In genomic region chr21:42480736-42481135, GRCh38 we compare ENCODE assay signal across 20 cellular contexts. TPM values are rescaled to one million over a fixed set of nuclear protein-coding genes. Genes with fewer than 3 reads are reported as not detected.
"Had no signal": no experiment of that assay in that cellular context is flagged by ENCODE, and none has a peak within 500 bp of the region (broad histone marks: within the 10 kb centered on the region; RNA-seq: fewer than 3 reads in every experiment).

No MANE protein-coding gene starts in this region.

- DNase-seq: Kasumi-1, MM.1S, NCI-H1092 treated with DMSO at 0.1 percent for 48 hours, NCI-H1436, NCI-H187, NCI-H2029, NCI-H2081 treated with DMSO at 0.1 percent for 48 hours, NCI-H2171, NCI-H226, NCI-H446, NCI-H524, NCI-H526 treated with DMSO at 0.1 percent for 48 hours, NCI-H748 treated with DMSO at 0.1 percent for 48 hours, Right ventricle myocardium superior, RPMI8226, SK-N-SH had no signal

- H3K4me3 ChIP-seq: K562 had no signal

- H3K9me3 ChIP-seq: SK-N-SH had no signal

- H3K9ac ChIP-seq: KMS-11, SK-N-SH had no signal

- H3K27ac ChIP-seq: HL-60, KMS-11 had no signal

RNA-seq across cellular contexts. Expression of gene RSPH1, which starts 15.3 kb away (rescaled TPM):
- total RNA-seq: K562, M059J, Right ventricle myocardium superior had no signal
